In the genomic region with DNA sequence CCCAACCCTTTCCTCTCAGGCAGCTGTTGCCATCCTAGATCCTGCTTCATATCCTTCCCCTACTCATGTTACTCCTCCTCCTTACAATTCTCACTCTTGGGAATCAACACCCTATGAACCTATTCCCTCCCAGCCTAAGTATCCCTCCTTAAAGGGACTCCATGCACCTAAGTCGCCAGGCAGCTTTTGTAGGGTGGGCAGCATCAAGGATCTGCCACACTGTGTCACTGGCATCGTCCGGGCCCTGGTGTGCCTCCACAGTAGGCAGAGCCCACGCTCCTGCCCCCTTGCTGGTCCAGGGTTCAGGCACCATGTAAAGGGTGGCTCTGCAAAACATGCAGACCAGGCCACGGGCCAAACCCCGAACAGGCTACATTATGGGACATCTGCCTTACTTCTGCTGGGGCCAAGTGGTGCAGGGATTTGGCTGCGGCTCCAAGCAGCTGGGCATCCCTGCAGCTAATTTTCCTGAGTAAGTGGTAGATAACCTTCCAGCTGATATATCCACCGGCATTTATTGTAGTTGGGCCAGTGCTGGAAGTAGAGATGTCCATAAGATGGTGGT, we compare ENCODE assay signal across 17 cellular contexts.
"Had no signal": no experiment of that assay in that cellular context is flagged by ENCODE, and none has a peak within 500 bp of the region (broad histone marks: within the 10 kb centered on the region; RNA-seq: fewer than 3 reads in every experiment).

No MANE protein-coding gene starts in this region.

- H3K9me3 ChIP-seq: pancreas had no signal

- DNase-seq: activated B cell treated with CpG ODN at 0.5 μM for 24 hours; activated CD4-positive, alpha-beta memory T cell treated with anti-CD3 and anti-CD28 coated beads, Interleukin-2, amount 10 ng/mL, durations not matched to agents 7 days and 5 days; activated CD4-positive, alpha-beta T cell treated with anti-CD3 and anti-CD28 coated beads for 4 hours; activated CD8-positive, alpha-beta memory T cell treated with anti-CD3 and anti-CD28 coated beads, Interleukin-2, amount 10 ng/mL, durations not matched to agents 7 days and 5 days; dorsolateral prefrontal cortex; gastrocnemius medialis; left cardiac atrium; pancreas; sigmoid colon; spleen; stimulated activated CD4-positive, alpha-beta T cell treated with anti-CD3 and anti-CD28 coated beads, Interleukin-4, amount 100 ng/mL, for 4 hours had no signal

- H3K4me3 ChIP-seq: dorsolateral prefrontal cortex, gastrocnemius medialis, pancreas, sigmoid colon, SK-N-MC, spleen, tibial nerve, vagina had no signal

- H3K27ac ChIP-seq: gastrocnemius medialis, pancreas, sigmoid colon, SK-N-MC, spleen, tibial nerve, vagina had no signal

- H3K4me1 ChIP-seq: pancreas, vagina had no signal

- ATAC-seq: activated CD8-positive, alpha-beta memory T cell treated with anti-CD3 and anti-CD28 coated beads, Interleukin-2, amount 10 ng/mL, durations not matched to agents 7 days and 5 days; gastrocnemius medialis; pancreas; stimulated activated memory B cell treated with anti-CD40 and anti-IgM and Interleukin-4, amounts not matched to agents 10 μg/mL and 1 μg/mL and 100 μg/mL, for 72 hours had no signal

- H3K36me3 ChIP-seq: gastrocnemius medialis, pancreas, sigmoid colon had no signal

- H3K27me3 Mint-ChIP-seq: activated B cell treated with CpG ODN at 0.5 μM for 24 hours; activated CD4-positive, alpha-beta memory T cell treated with anti-CD3 and anti-CD28 coated beads, Interleukin-2, amount 10 ng/mL, durations not matched to agents 7 days and 5 days; activated CD8-positive, alpha-beta memory T cell treated with anti-CD3 and anti-CD28 coated beads, Interleukin-2, amount 10 ng/mL, durations not matched to agents 7 days and 5 days; activated naive CD8-positive, alpha-beta T cell; stimulated activated memory B cell treated with anti-CD40 and anti-IgM and Interleukin-4, amounts not matched to agents 10 μg/mL and 1 μg/mL and 100 μg/mL, for 72 hours had no signal

- H3K27ac Mint-ChIP-seq: activated B cell treated with CpG ODN at 0.5 μM for 24 hours; activated CD4-positive, alpha-beta memory T cell treated with anti-CD3 and anti-CD28 coated beads, Interleukin-2, amount 10 ng/mL, durations not matched to agents 7 days and 5 days; activated CD8-positive, alpha-beta memory T cell treated with anti-CD3 and anti-CD28 coated beads, Interleukin-2, amount 10 ng/mL, durations not matched to agents 7 days and 5 days; activated naive CD8-positive, alpha-beta T cell; mesothelial cell of epicardium; stimulated activated memory B cell treated with anti-CD40 and anti-IgM and Interleukin-4, amounts not matched to agents 10 μg/mL and 1 μg/mL and 100 μg/mL, for 72 hours had no signal

- H3K27me3 ChIP-seq: dorsolateral prefrontal cortex, gastrocnemius medialis, pancreas, sigmoid colon, spleen, tibial nerve, vagina had no signal

- H3K4me3 Mint-ChIP-seq: activated B cell treated with CpG ODN at 0.5 μM for 24 hours; activated CD4-positive, alpha-beta memory T cell treated with anti-CD3 and anti-CD28 coated beads, Interleukin-2, amount 10 ng/mL, durations not matched to agents 7 days and 5 days; activated CD8-positive, alpha-beta memory T cell treated with anti-CD3 and anti-CD28 coated beads, Interleukin-2, amount 10 ng/mL, durations not matched to agents 7 days and 5 days; activated naive CD8-positive, alpha-beta T cell; mesothelial cell of epicardium; stimulated activated memory B cell treated with anti-CD40 and anti-IgM and Interleukin-4, amounts not matched to agents 10 μg/mL and 1 μg/mL and 100 μg/mL, for 72 hours had no signal
